In genomic region chr1:116020668-116021272, GRCh38 we compare ENCODE assay signal across 8 cellular contexts. TPM values are rescaled to one million over a fixed set of nuclear protein-coding genes. Genes with fewer than 3 reads are reported as not detected.
A peak's percentile ranks its signal among the peaks of the same experiment; 100 is the strongest.
DNase-seq lines count a peak whose midpoint lies in the region; ATAC-seq, FAIRE-seq and TF ChIP-seq lines count a peak whose summit lies in the region.

No MANE protein-coding gene starts in this region.

- H3K9me3 ChIP-seq in Peyer's patch = no peaks in the 10 kb centered on the region
- H3K9me3 ChIP-seq in heart left ventricle = no peaks in the 10 kb centered on the region

- intact Hi-C loops in heart left ventricle (cut with DNase I) = loop anchor here in 8 of 10 donors (1.0 to 5.0 kb wide), 4 partner anchors 210 to 214 kb away; no protein-coding TSS in a partner anchor

- 51 to 58% (median 56%) methylated on average over 5 of the region's 5 CpGs for WGBS in heart left ventricle, 4 donors

- TF ChIP-seq POLR2A in Peyer's patch (IDR thresholded peaks at IDR 0.05) = no peak
- TF ChIP-seq POLR2A in heart left ventricle (IDR thresholded peaks at IDR 0.05) = no peak

- H3K4me1 ChIP-seq in Peyer's patch (no peaks in the 10 kb centered on the region), heart left ventricle (peaks cover 0 to 22% (median 0%) of the 10 kb centered on the region in 12 donors)

- TF ChIP-seq CTCF in Peyer's patch (IDR thresholded peaks at IDR 0.05) (peak in 4 of 6 experiments; percentile 39 to 57 (median 52)), heart left ventricle (IDR thresholded peaks at IDR 0.05) (peak; percentile 48 to 66 (median 58))

- ATAC-seq in GM21381 (IDR thresholded peaks at IDR 0.05; ENCODE audit: unreplicated experiment) (peak; percentile 82), heart left ventricle (peak; percentile 40 to 75 (median 64))

- H3K4me3 ChIP-seq in Peyer's patch (no peak overlapping the region), heart left ventricle (no peak overlapping the region)

- FAIRE-seq in HTR-8/SVneo (lab: Jason Lieb, UNC) = no peak

- H3K36me3 ChIP-seq in Peyer's patch = no peaks in the 10 kb centered on the region
- peaks cover 0 to 16% (median 12%) of the 10 kb centered on the region in 9 donors for H3K36me3 ChIP-seq in heart left ventricle

- H3K27me3 ChIP-seq in Peyer's patch (no peaks in the 10 kb centered on the region), heart left ventricle (no peaks in the 10 kb centered on the region)

- DNase-seq in Daoy (ENCODE audit: low read depth) = peak; percentile 79
- peak; percentile 27 for DNase-seq in HTR-8/SVneo (ENCODE audit: insufficient read length, low spot score)
- DNase-seq in Peyer's patch = peak; percentile 42 to 66 (median 48)
- DNase-seq in activated naive CD4-positive, alpha-beta T cell treated with anti-CD3 and anti-CD28 coated beads, Interleukin-2, amount 50 U/mL, for 16 hours = peak; percentile 41
- peak; percentile 30 to 61 (median 42) for DNase-seq in heart left ventricle
- peak; percentile 67 for DNase-seq in renal cortical epithelial cell (ENCODE audit: low read depth)
- DNase-seq in cortex of kidney (lab: John Stamatoyannopoulos, UW) = no peak

- no peak overlapping the region for H3K27ac ChIP-seq in Peyer's patch
- no peak overlapping the region for H3K27ac ChIP-seq in heart left ventricle

RNA-seq across cellular contexts. Expression of gene SLC22A15, which starts 44.5 kb away (rescaled TPM):
- total RNA-seq in Daoy (2014; rRNA removed; shearing (Covaris generic)) = 1.4 and 7.0 TPM in 2 replicates
- total RNA-seq in Peyer's patch (1 to 10 TPM in 3 of 4 donors, under 1 TPM in 1; 0.53 to 6.6 (median 2.1) TPM), heart left ventricle (1 to 10 TPM; 5.2 to 9.4 (median 8.1) TPM), renal cortical epithelial cell (3.5 and 15.7 TPM in 2 replicates)
- 1 to 10 TPM; 2.7 to 4.1 TPM for polyA plus RNA-seq in heart left ventricle
